ENCODE assay signal across 1 cellular context in the genomic region with DNA sequence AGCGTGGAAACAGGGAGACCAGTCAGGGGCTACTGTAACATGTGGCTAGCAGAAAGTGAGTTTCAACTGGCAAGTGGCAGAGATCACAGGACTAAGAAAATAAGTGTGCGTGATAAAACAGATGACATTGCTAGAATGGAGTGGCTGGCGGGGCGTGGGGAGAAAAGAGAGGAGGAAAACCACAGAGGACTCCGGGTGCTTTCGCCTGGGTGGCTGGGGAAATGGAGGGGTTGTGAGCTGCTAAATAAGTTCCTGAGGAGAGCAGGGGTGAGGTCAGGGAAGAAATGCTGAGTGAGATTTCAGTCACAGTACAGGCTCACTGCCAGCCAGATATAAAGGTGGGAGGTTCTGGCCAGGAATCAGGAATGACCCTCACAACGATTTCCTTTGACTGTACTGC.
TF ChIP-seq lines count a peak whose summit lies in the region.

No MANE protein-coding gene starts in this region.

TF ChIP-seq in GM23338, 12 proteins besides CTCF, POLR2A, EP300 and RAD21 (continued from another document):
- TF ChIP-seq, protein P1, sequence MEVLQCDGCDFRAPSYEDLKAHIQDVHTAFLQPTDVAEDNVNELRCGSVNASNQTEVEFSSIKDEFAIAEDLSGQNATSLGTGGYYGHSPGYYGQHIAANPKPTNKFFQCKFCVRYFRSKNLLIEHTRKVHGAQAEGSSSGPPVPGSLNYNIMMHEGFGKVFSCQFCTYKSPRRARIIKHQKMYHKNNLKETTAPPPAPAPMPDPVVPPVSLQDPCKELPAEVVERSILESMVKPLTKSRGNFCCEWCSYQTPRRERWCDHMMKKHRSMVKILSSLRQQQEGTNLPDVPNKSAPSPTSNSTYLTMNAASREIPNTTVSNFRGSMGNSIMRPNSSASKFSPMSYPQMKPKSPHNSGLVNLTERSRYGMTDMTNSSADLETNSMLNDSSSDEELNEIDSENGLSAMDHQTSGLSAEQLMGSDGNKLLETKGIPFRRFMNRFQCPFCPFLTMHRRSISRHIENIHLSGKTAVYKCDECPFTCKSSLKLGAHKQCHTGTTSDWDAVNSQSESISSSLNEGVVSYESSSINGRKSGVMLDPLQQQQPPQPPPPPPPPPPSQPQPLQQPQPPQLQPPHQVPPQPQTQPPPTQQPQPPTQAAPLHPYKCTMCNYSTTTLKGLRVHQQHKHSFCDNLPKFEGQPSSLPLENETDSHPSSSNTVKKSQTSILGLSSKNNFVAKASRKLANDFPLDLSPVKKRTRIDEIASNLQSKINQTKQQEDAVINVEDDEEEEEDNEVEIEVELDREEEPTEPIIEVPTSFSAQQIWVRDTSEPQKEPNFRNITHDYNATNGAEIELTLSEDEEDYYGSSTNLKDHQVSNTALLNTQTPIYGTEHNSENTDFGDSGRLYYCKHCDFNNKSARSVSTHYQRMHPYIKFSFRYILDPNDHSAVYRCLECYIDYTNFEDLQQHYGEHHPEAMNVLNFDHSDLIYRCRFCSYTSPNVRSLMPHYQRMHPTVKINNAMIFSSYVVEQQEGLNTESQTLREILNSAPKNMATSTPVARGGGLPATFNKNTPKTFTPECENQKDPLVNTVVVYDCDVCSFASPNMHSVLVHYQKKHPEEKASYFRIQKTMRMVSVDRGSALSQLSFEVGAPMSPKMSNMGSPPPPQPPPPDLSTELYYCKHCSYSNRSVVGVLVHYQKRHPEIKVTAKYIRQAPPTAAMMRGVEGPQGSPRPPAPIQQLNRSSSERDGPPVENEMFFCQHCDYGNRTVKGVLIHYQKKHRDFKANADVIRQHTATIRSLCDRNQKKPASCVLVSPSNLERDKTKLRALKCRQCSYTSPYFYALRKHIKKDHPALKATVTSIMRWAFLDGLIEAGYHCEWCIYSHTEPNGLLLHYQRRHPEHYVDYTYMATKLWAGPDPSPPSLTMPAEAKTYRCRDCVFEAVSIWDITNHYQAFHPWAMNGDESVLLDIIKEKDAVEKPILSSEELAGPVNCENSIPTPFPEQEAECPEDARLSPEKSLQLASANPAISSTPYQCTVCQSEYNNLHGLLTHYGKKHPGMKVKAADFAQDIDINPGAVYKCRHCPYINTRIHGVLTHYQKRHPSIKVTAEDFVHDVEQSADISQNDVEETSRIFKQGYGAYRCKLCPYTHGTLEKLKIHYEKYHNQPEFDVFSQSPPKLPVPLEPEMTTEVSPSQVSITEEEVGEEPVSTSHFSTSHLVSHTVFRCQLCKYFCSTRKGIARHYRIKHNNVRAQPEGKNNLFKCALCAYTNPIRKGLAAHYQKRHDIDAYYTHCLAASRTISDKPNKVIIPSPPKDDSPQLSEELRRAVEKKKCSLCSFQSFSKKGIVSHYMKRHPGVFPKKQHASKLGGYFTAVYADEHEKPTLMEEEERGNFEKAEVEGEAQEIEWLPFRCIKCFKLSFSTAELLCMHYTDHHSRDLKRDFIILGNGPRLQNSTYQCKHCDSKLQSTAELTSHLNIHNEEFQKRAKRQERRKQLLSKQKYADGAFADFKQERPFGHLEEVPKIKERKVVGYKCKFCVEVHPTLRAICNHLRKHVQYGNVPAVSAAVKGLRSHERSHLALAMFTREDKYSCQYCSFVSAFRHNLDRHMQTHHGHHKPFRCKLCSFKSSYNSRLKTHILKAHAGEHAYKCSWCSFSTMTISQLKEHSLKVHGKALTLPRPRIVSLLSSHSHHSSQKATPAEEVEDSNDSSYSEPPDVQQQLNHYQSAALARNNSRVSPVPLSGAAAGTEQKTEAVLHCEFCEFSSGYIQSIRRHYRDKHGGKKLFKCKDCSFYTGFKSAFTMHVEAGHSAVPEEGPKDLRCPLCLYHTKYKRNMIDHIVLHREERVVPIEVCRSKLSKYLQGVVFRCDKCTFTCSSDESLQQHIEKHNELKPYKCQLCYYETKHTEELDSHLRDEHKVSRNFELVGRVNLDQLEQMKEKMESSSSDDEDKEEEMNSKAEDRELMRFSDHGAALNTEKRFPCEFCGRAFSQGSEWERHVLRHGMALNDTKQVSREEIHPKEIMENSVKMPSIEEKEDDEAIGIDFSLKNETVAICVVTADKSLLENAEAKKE (CRISPR knock-in tag; IDR thresholded peaks at IDR 0.05), result no peak
- TF ChIP-seq REST (IDR thresholded peaks at IDR 0.05; ENCODE audit: unreplicated experiment), result no peak
- TF ChIP-seq STAT1 (IDR thresholded peaks at IDR 0.05; ENCODE audit: unreplicated experiment), result no peak
- TF ChIP-seq EZH2 (IDR thresholded peaks at IDR 0.05; ENCODE audit: low read depth, unreplicated experiment), result no peak
- TF ChIP-seq ZNF114 (CRISPR knock-in tag; IDR thresholded peaks at IDR 0.05), result no peak
- no peak for TF ChIP-seq JUNB (IDR thresholded peaks at IDR 0.05; ENCODE audit: unreplicated experiment)
- TF ChIP-seq ETS1 (IDR thresholded peaks at IDR 0.05), result no peak
